ENCODE assay signal across 15 cellular contexts in genomic region chr6:150352321-150353296, GRCh38. TPM values are rescaled to one million over a fixed set of nuclear protein-coding genes. Genes with fewer than 3 reads are reported as not detected.
DNase-seq lines count a peak whose midpoint lies in the region; ATAC-seq and TF ChIP-seq lines count a peak whose summit lies in the region.
"Had no signal": no experiment of that assay in that cellular context is flagged by ENCODE, and none has a peak within 500 bp of the region (broad histone marks: within the 10 kb centered on the region; RNA-seq: fewer than 3 reads in every experiment).

No MANE protein-coding gene starts in this region.

- H2BK20ac ChIP-seq in IMR-90 (ENCODE audit: low read depth, low read length) = no peak overlapping the region

- no peak for DNase-seq in AG04450 (ENCODE audit: low read depth, low spot score)
- peak; percentile 36 for DNase-seq in IMR-90
- peak; percentile 37 for DNase-seq in astrocyte of the cerebellum (ENCODE audit: low read depth)
- peak; percentile 69 for DNase-seq in iris pigment epithelial cell (ENCODE audit: low read depth)
- no peak for DNase-seq in transverse colon
- DNase-seq: activated CD4-positive, alpha-beta T cell treated with anti-CD3 and anti-CD28 coated beads, Interleukin-2, amount 50 U/mL, for 1 hour; activated effector memory CD4-positive, alpha-beta T cell treated with anti-CD3 and anti-CD28 coated beads, Interleukin-2, amount 50 U/mL, for 16 hours; left cardiac atrium; NCI-H1930; T-helper 1 cell had no signal

- no peak overlapping the region for H3K18ac ChIP-seq in IMR-90 (ENCODE audit: low read depth, low read length)

- H2BK5ac ChIP-seq in IMR-90 (ENCODE audit: low read depth, low read length, poor library complexity, severe bottlenecking) = no peak overlapping the region

- no peak overlapping the region for H3K4ac ChIP-seq in IMR-90 (ENCODE audit: low read depth, low read length)

- TF ChIP-seq CTCF in AG04450 (IDR thresholded peaks at IDR 0.05; ENCODE audit: low read depth, low read length) (0 out of 2 replicates have a peak, but pooled peaks have one; percentile 2), IMR-90 (conservative IDR thresholded peaks at IDR 0.05; ENCODE audit: low read depth, low read length) (no peak), astrocyte of the cerebellum (IDR thresholded peaks at IDR 0.05; ENCODE audit: low read depth, low read length, missing control alignments) (no peak), transverse colon (IDR thresholded peaks at IDR 0.05) (no peak)

- no peak overlapping the region for H3K4me3 ChIP-seq in AG04450 (ENCODE audit: low read depth, low read length)
- H3K4me3 ChIP-seq in IMR-90 (ENCODE audit: insufficient read depth, low read depth, low read length) = no peak overlapping the region
- no peak overlapping the region for H3K4me3 ChIP-seq in astrocyte of the cerebellum (ENCODE audit: low read depth, low read length)
- no peak overlapping the region for H3K4me3 ChIP-seq in transverse colon

- H3K27ac ChIP-seq in AG04450 (ENCODE audit: low read depth, low read length) (no peak overlapping the region), IMR-90 (ENCODE audit: insufficient read depth, low read length) (no peak overlapping the region), transverse colon (no peak overlapping the region)
- H3K27ac ChIP-seq: C4-2B had no signal

- H3K36me3 ChIP-seq in IMR-90 (ENCODE audit: control insufficient read depth, insufficient read depth, low read length) (no peaks in the 10 kb centered on the region), transverse colon (no peaks in the 10 kb centered on the region)

- H4K5ac ChIP-seq in IMR-90 (ENCODE audit: low read depth, low read length) = no peak overlapping the region

- in situ Hi-C loops in IMR-90 (cut with MboI; ENCODE audit: low sequenced_read_pairs) (no loop called here), astrocyte of the cerebellum (cut with HindIII; ENCODE audit: low sequenced_read_pairs) (no loop called here), transverse colon (cut with MboI; ENCODE audit: low pct_ligation_motif_present in 1 of 4, low pct_unique_long_range_greater_than_20kb in 1 of 4, low sequenced_read_pairs in 3 of 4) (no loop called here)

- dilution Hi-C loops in IMR-90 (cut with HindIII; ENCODE audit: low sequenced_read_pairs, unreplicated experiment) = no loop called here

- no peak overlapping the region for H2BK15ac ChIP-seq in IMR-90 (ENCODE audit: low read depth, low read length)

- WGBS in IMR-90 (ENCODE audit: extremely low coverage in 2 of 2, insufficient read length in 1 of 2), 2 experiments = 60% methylated on average over 1 of the region's 5 CpGs; no CpG with 5 or more reads in 1 of the 2 experiments
- 69 to 71% methylated on average over 4 to 5 of the region's 5 CpGs for WGBS in transverse colon (ENCODE audit: low coverage in 1 of 2), 2 donors

- intact Hi-C loops in IMR-90 (cut with micrococcal nuclease) (no loop called here), transverse colon (cut with DNase I; ENCODE audit: low total_unique reads) (no loop called here)

- H2AK5ac ChIP-seq in IMR-90 (ENCODE audit: low read depth, low read length) = no peak overlapping the region

- H4K8ac ChIP-seq in IMR-90 (ENCODE audit: low read depth in 2 of 2, low read length in 2 of 2) = no peak overlapping the region

- no peak overlapping the region for H3K9ac ChIP-seq in IMR-90 (ENCODE audit: low read depth, low read length)

- no peak for TF ChIP-seq RAD21 in IMR-90 (IDR thresholded peaks at IDR 0.05; ENCODE audit: low read length)

- POLR2A ChIA-PET in AG04450 (lab: Yijun Ruan, JAX) (no interaction called here), IMR-90 (lab: Charles Lee; ENCODE audit: unreplicated experiment) (no interaction called here)

- no peaks in the 10 kb centered on the region; the same call in 1 of the 2 replicates for H3K4me1 ChIP-seq in IMR-90 (ENCODE audit: control insufficient read depth, insufficient read depth, low read length)
- no peaks in the 10 kb centered on the region for H3K4me1 ChIP-seq in transverse colon

- CTCF ChIA-PET in AG04450 (lab: Charles Lee) (interaction anchor here (0.5 to 1.4 kb wide), 3 partner anchors 66 to 742 kb away, joined by 3 to 5 read pairs (median 3); no protein-coding TSS in a partner anchor), IMR-90 (lab: Yijun Ruan, JAX) (no interaction called here)

- H3K56ac ChIP-seq in IMR-90 (ENCODE audit: extremely low read depth, insufficient read depth, low read length) = no peak overlapping the region

- no peak overlapping the region for H2BK120ac ChIP-seq in IMR-90 (ENCODE audit: low read depth, low read length)

- H3K4me2 ChIP-seq in IMR-90 (ENCODE audit: low read depth, low read length) = no peak overlapping the region

- H3K79me1 ChIP-seq in IMR-90 (ENCODE audit: low read depth in 1 of 2, low read length in 2 of 2) = no peaks in the 10 kb centered on the region

- TF ChIP-seq POLR2A in IMR-90 (IDR thresholded peaks at IDR 0.05; ENCODE audit: low read depth, low read length) (no peak), transverse colon (IDR thresholded peaks at IDR 0.05) (no peak)

- H3K27me3 ChIP-seq in AG04450 (ENCODE audit: control insufficient read depth, insufficient read depth, low read length) (no peaks in the 10 kb centered on the region), IMR-90 (ENCODE audit: control insufficient read depth, insufficient read depth, low read length) (no peaks in the 10 kb centered on the region), transverse colon (no peaks in the 10 kb centered on the region)

- BruUV-seq in IMR-90 (replicated peaks; lab: Mats Ljungman, UMichigan) = no TSS peak

- no peaks in the 10 kb centered on the region for H4K20me1 ChIP-seq in IMR-90 (ENCODE audit: insufficient read depth, low read length)

- H3K9me1 ChIP-seq in IMR-90 (ENCODE audit: insufficient read depth, low read length) = no peaks in the 10 kb centered on the region

- no peak overlapping the region for H3K14ac ChIP-seq in IMR-90 (replicated peaks; ENCODE audit: low read depth, low read length)

- peak; percentile 49; the same call in 1 of the 2 replicates for ATAC-seq in IMR-90 (ENCODE audit: low read depth)
- ATAC-seq in HG03139 (IDR thresholded peaks at IDR 0.05; ENCODE audit: unreplicated experiment) = no peak
- no peak for ATAC-seq in HG02938 (IDR thresholded peaks at IDR 0.05; ENCODE audit: unreplicated experiment)
- no peak for ATAC-seq in HG03039 (IDR thresholded peaks at IDR 0.05; ENCODE audit: unreplicated experiment)
- ATAC-seq: natural killer cell treated with Interleukin-12 subunit alpha and Interleukin-12 subunit beta and Interleukin-15 and Interleukin-18, amount 100 ng/mL, for 72 hours had no signal

- no peak overlapping the region for H4K91ac ChIP-seq in IMR-90 (ENCODE audit: insufficient read depth, low read depth, low read length)

- H2AK9ac ChIP-seq in IMR-90 (replicated peaks; ENCODE audit: low read depth, low read length, poor library complexity) = no peak overlapping the region

- H3K9me3 ChIP-seq in AG04450 (ENCODE audit: control insufficient read depth, insufficient read depth, low read length) (no peaks in the 10 kb centered on the region), IMR-90 (ENCODE audit: control insufficient read depth, insufficient read depth, low read length) (no peaks in the 10 kb centered on the region), transverse colon (no peaks in the 10 kb centered on the region)

- H2AFZ ChIP-seq in IMR-90 (replicated peaks; ENCODE audit: low read length, poor library complexity) = no peak overlapping the region

- H3K23ac ChIP-seq in IMR-90 (ENCODE audit: low read depth, low read length) = no peak overlapping the region

- TF ChIP-seq EP300 in transverse colon (IDR thresholded peaks at IDR 0.05; ENCODE audit: low read depth) = no peak

TF ChIP-seq in IMR-90, 13 proteins besides CTCF, POLR2A, EP300 and RAD21:
- TF ChIP-seq RCOR1 (IDR thresholded peaks at IDR 0.05; ENCODE audit: insufficient replicate concordance, low read length) = no peak
- no peak for TF ChIP-seq MXI1 (IDR thresholded peaks at IDR 0.05; ENCODE audit: borderline replicate concordance, low read depth, low read length)
- no peak for TF ChIP-seq ELK1 (IDR thresholded peaks at IDR 0.05; ENCODE audit: borderline replicate concordance, low read depth, low read length)

RNA-seq across cellular contexts. Expression of gene IYD, which starts 16.2 kb away (rescaled TPM):
- polyA plus RNA-seq in AG04450 (2011; rRNA removed) (not detected in 2 replicates), IMR-90 (2012; rRNA removed) (not detected in 2 replicates)
- polyA minus RNA-seq in AG04450 (2011; rRNA and poly(A)+ RNA removed) = not detected in 2 replicates
- total RNA-seq in IMR-90 (2012; rRNA removed) (not detected in 2 replicates), transverse colon (10 to 100 TPM in 2 of 4 donors, 1 to 10 TPM in 2; 8.4 to 16.7 (median 12.3) TPM)
- not detected in 2 replicates for polyA plus RNA-seq in IMR-90 (2012; cell fraction: cytosol; rRNA removed)
- not detected in 2 replicates for polyA plus RNA-seq in IMR-90 (2012; cell fraction: nucleus; rRNA removed; ENCODE audit: low replicate concordance)
- total RNA-seq: left cardiac atrium; natural killer cell treated with Interleukin-12 subunit alpha and Interleukin-12 subunit beta and Interleukin-15 and Interleukin-18, amount 100 ng/mL, for 72 hours had no signal

Comparison
In these comparisons a context has a peak if more than half of its experiments do, and no peak if none do; other contexts are left out.
1. DNase-seq: peak in IMR-90 (single experiment), astrocyte of the cerebellum (single experiment) and iris pigment epithelial cell (single experiment); none in AG04450 (single experiment) and transverse colon (single experiment).